19 cellular contexts compared by ENCODE assay signal in genomic region chr22:36548606-36549005, GRCh38. TPM values are rescaled to one million over a fixed set of nuclear protein-coding genes. Genes with fewer than 3 reads are reported as not detected.
A peak's percentile ranks its signal among the peaks of the same experiment; 100 is the strongest.
DNase-seq lines count a peak whose midpoint lies in the region; ATAC-seq, FAIRE-seq and TF ChIP-seq lines count a peak whose summit lies in the region.
"Had no signal": no experiment of that assay in that cellular context is flagged by ENCODE, and none has a peak within 500 bp of the region (broad histone marks: within the 10 kb centered on the region; RNA-seq: fewer than 3 reads in every experiment).

No MANE protein-coding gene starts in this region.

- H3K4me3 ChIP-seq in left ventricle myocardium inferior, result no peak overlapping the region
- no peak overlapping the region for H3K4me3 ChIP-seq in astrocyte (ENCODE audit: insufficient read depth, low read depth, low read length)
- H3K4me3 ChIP-seq in thyroid gland (replicated peaks in 1 of 3), result no peak overlapping the region

- H3K4me1 Mint-ChIP-seq in astrocyte (ENCODE audit: low read depth, unreplicated experiment), result peaks cover 13% of the 10 kb centered on the region

- peak; percentile 38 for ATAC-seq in Right ventricle myocardium superior (ENCODE audit: poor library complexity)
- peak; percentile 47 for ATAC-seq in left lobe of liver
- ATAC-seq: activated naive CD8-positive, alpha-beta T cell treated with anti-CD3 and anti-CD28 coated beads, Interleukin-2, amount 50 U/mL, for 24 hours; activated T-helper 17 cell treated with anti-CD3 and anti-CD28 coated beads, Interleukin-2, amount 50 U/mL, for 72 hours; foreskin keratinocyte had no signal

- whole genome bisulfite sequencing in thyroid gland, 2 donors, result 33 to 61% methylated on average over 8 to 13 of the region's 14 CpGs

- H3K79me2 ChIP-seq in astrocyte (ENCODE audit: insufficient read depth, low read length), result no peaks in the 10 kb centered on the region

- no peak overlapping the region for H3K4me3 Mint-ChIP-seq in astrocyte (ENCODE audit: unreplicated experiment)
- H3K4me3 Mint-ChIP-seq: activated naive CD8-positive, alpha-beta T cell treated with anti-CD3 and anti-CD28 coated beads, Interleukin-2, amount 50 U/mL, for 24 hours; activated T-helper 17 cell treated with anti-CD3 and anti-CD28 coated beads, Interleukin-2, amount 50 U/mL, for 72 hours had no signal

- no peak for FAIRE-seq in astrocyte (lab: Jason Lieb, UNC)
- FAIRE-seq: GM12892 had no signal

- H3K4me2 ChIP-seq in astrocyte (ENCODE audit: low read length), result no peak overlapping the region
- H3K4me2 ChIP-seq: KMS-11 had no signal

- DNase-seq in Right ventricle myocardium superior (peak; percentile 64), left ventricle myocardium inferior (no peak), astrocyte (ENCODE audit: low read depth) (no peak), left lobe of liver (ENCODE audit: low spot score) (no peak), thyroid gland (peak; percentile 25 to 43), OCI-M1 (lab: John Stamatoyannopoulos, UW) (no peak), NCI-H774 (lab: John Stamatoyannopoulos, UW) (no peak), NCI-H748 treated with DMSO at 0.1 percent for 48 hours (lab: John Stamatoyannopoulos, UW) (no peak)
- DNase-seq: activated naive CD8-positive, alpha-beta T cell treated with anti-CD3 and anti-CD28 coated beads, Interleukin-2, amount 50 U/mL, for 24 hours; DMS 273 treated with DMSO at 0.1 percent for 48 hours; foreskin keratinocyte; NCI-H1092; NCI-H2081 treated with DMSO at 0.1 percent for 48 hours; NCI-H82; nucleus accumbens; retina had no signal

- H3K36me3 ChIP-seq in left ventricle myocardium inferior (no peaks in the 10 kb centered on the region), astrocyte (ENCODE audit: insufficient read depth, low read length) (no peaks in the 10 kb centered on the region), thyroid gland (no peaks in the 10 kb centered on the region)

- H3K4me1 ChIP-seq in left ventricle myocardium inferior, result no peaks in the 10 kb centered on the region
- peaks cover 21% of the 10 kb centered on the region for H3K4me1 ChIP-seq in astrocyte (ENCODE audit: insufficient read depth, low read length)
- no peaks in the 10 kb centered on the region for H3K4me1 ChIP-seq in thyroid gland

- H3K27me3 ChIP-seq in left ventricle myocardium inferior (ENCODE audit: low read depth) (peaks cover 80% of the 10 kb centered on the region), astrocyte (ENCODE audit: insufficient read depth, low read length) (peaks cover 16% of the 10 kb centered on the region), thyroid gland (no peaks in the 10 kb centered on the region)

- H2AFZ ChIP-seq in astrocyte (ENCODE audit: low read depth, low read length), result peak overlapping the region; percentile 46

- H3K9me3 ChIP-seq in left ventricle myocardium inferior (replicated peaks), result no peaks in the 10 kb centered on the region
- H3K9me3 ChIP-seq in astrocyte (ENCODE audit: insufficient read depth, low read depth, low read length), result no peaks in the 10 kb centered on the region
- no peaks in the 10 kb centered on the region for H3K9me3 ChIP-seq in thyroid gland

- TF ChIP-seq CTCF in left ventricle myocardium inferior (IDR thresholded peaks at IDR 0.05; ENCODE audit: borderline replicate concordance) (no peak), astrocyte (IDR thresholded peaks at IDR 0.05; ENCODE audit: insufficient read depth, low read depth, low read length) (no peak), thyroid gland (IDR thresholded peaks at IDR 0.05) (no peak)

- no peak overlapping the region for H3K9ac ChIP-seq in astrocyte (ENCODE audit: low read length)
- H3K9ac ChIP-seq: KMS-11 had no signal

- H3K27ac ChIP-seq in left ventricle myocardium inferior (replicated peaks) (no peak overlapping the region), astrocyte (ENCODE audit: low read depth, low read length) (no peak overlapping the region), thyroid gland (no peak overlapping the region)
- H3K27ac ChIP-seq: foreskin keratinocyte, KMS-11 had no signal

- TF ChIP-seq POLR2A in thyroid gland (IDR thresholded peaks at IDR 0.05), result no peak

- intact Hi-C loops in Right ventricle myocardium superior (cut with DNase I), result loop anchor here (5.0 to 10.0 kb wide), 2 partner anchors 216 to 309 kb away; no protein-coding TSS in a partner anchor
- intact Hi-C loops in left ventricle myocardium inferior (cut with micrococcal nuclease), result no loop called here
- intact Hi-C loops in thyroid gland (cut with DNase I), result loop anchor here (5.0 to 10.0 kb wide), 2 partner anchors 236 to 309 kb away; no protein-coding TSS in a partner anchor

- H3K27ac Mint-ChIP-seq in astrocyte (ENCODE audit: unreplicated experiment), result peak overlapping the region; percentile 51
- H3K27ac Mint-ChIP-seq: activated naive CD8-positive, alpha-beta T cell treated with anti-CD3 and anti-CD28 coated beads, Interleukin-2, amount 50 U/mL, for 24 hours; activated T-helper 17 cell treated with anti-CD3 and anti-CD28 coated beads, Interleukin-2, amount 50 U/mL, for 72 hours had no signal

- peaks cover 24% of the 10 kb centered on the region for H3K27me3 Mint-ChIP-seq in astrocyte (ENCODE audit: low read depth, unreplicated experiment)

- H4K20me1 ChIP-seq in astrocyte (ENCODE audit: insufficient read depth, low read length), result no peaks in the 10 kb centered on the region

- no peaks in the 10 kb centered on the region for H3K36me3 Mint-ChIP-seq in astrocyte (ENCODE audit: low read depth, unreplicated experiment)

- no peaks in the 10 kb centered on the region for H3K9me3 Mint-ChIP-seq in astrocyte (ENCODE audit: unreplicated experiment)
- H3K9me3 Mint-ChIP-seq: activated naive CD8-positive, alpha-beta T cell treated with anti-CD3 and anti-CD28 coated beads, Interleukin-2, amount 50 U/mL, for 24 hours; activated T-helper 17 cell treated with anti-CD3 and anti-CD28 coated beads, Interleukin-2, amount 50 U/mL, for 72 hours had no signal

RNA-seq across cellular contexts. Expression of gene EIF3D, which starts 19.6 kb away (rescaled TPM):
- total RNA-seq in Right ventricle myocardium superior (66.2 TPM), left ventricle myocardium inferior (75.4 TPM), astrocyte (147 and 168 TPM in 2 replicates), left lobe of liver (34.5 TPM), thyroid gland (100 to 1,000 TPM; 213 to 427 (median 309) TPM)

RNA-seq across cellular contexts. Expression of gene FOXRED2, which starts 41.8 kb away (rescaled TPM):
- total RNA-seq in Right ventricle myocardium superior (10.3 TPM), left ventricle myocardium inferior (9.8 TPM), astrocyte (5.3 and 5.9 TPM in 2 replicates), left lobe of liver (9.0 TPM), thyroid gland (10 to 100 TPM in 2 of 4 donors, 1 to 10 TPM in 2; 5.9 to 12.8 (median 9.4) TPM)

Comparison
In these comparisons a context has a peak if more than half of its experiments do, and no peak if none do; other contexts are left out.
1. DNase-seq: peak in Right ventricle myocardium superior (single experiment) and thyroid gland (2 of 2); none in left ventricle myocardium inferior (single experiment), astrocyte (single experiment), left lobe of liver (single experiment), OCI-M1 (single experiment), NCI-H774 (single experiment) and NCI-H748 treated with DMSO at 0.1 percent for 48 hours (single experiment).